In the genomic region with DNA sequence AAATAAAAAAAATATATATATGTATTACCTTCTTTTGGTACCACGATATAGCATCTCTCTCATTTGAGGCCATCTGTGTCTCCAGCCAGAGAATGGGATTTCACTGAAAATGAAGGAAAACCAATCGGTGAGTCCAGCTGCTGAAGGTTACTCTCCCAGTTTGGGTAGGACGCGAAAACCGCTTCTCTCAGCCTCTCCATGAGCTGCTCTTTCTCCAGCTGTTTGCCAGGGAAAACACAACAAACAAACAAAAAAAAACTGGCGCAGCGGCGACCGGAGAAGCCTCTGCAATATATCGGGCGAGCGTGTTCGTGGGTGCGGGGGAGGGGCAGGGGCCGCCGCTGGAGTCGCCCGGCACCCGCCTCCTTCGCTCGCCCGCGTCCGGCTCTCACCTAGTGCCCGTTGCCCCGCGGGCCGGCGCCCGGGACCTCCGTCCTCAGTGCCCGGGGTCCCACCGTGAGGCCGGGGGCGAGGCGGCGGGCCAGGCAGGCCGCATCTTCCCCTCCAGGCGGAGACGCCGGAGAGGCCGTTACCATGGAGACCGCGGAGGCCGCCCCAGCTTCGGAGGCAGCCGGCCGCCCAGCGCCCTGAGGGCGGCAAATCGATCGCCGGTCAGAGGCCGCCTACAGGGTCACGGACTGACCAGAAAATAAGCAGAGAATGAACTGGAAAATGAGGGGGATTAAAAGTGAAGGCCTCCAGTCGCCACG, we compare ENCODE assay signal across 8 cellular contexts. TPM values are rescaled to one million over a fixed set of nuclear protein-coding genes. Genes with fewer than 3 reads are reported as not detected.
DNase-seq lines count a peak whose midpoint lies in the region; ATAC-seq lines count a peak whose summit lies in the region.

No MANE protein-coding gene starts in this region.

- peak overlapping the region; percentile 90 for H3K4me3 Mint-ChIP-seq in activated CD8-positive, alpha-beta T cell treated with anti-CD3 and anti-CD28 coated beads, Interleukin-2, amount 10 ng/mL, durations not matched to agents 7 days and 5 days
- peak overlapping the region; percentile 89 to 94 for H3K4me3 Mint-ChIP-seq in effector memory CD8-positive, alpha-beta T cell

- no peaks in the 10 kb centered on the region for H3K9me3 Mint-ChIP-seq in activated CD8-positive, alpha-beta T cell treated with anti-CD3 and anti-CD28 coated beads, Interleukin-2, amount 10 ng/mL, durations not matched to agents 7 days and 5 days (ENCODE audit: insufficient read depth)
- no peaks in the 10 kb centered on the region for H3K9me3 Mint-ChIP-seq in effector memory CD8-positive, alpha-beta T cell

- H3K36me3 Mint-ChIP-seq in activated CD8-positive, alpha-beta T cell treated with anti-CD3 and anti-CD28 coated beads, Interleukin-2, amount 10 ng/mL, durations not matched to agents 7 days and 5 days (ENCODE audit: low read depth), result peaks cover 40% of the 10 kb centered on the region
- peaks cover 39% of the 10 kb centered on the region for H3K36me3 Mint-ChIP-seq in effector memory CD8-positive, alpha-beta T cell (ENCODE audit: insufficient read depth)

- CTCF ChIA-PET in activated CD8-positive, alpha-beta T cell treated with anti-CD3 and anti-CD28 coated beads, Interleukin-2, amount 10 ng/mL, durations not matched to agents 7 days and 5 days (lab: Charles Lee), result interaction anchor here (0.9 to 2.1 kb wide), 6 partner anchors 27 to 686 kb away, joined by 3 to 6 read pairs (median 4); partner anchors contain the start of genes LRIG2, OLFML3 and RSBN1

- POLR2A ChIA-PET in activated CD8-positive, alpha-beta T cell treated with anti-CD3 and anti-CD28 coated beads, Interleukin-2, amount 10 ng/mL, durations not matched to agents 7 days and 5 days (lab: Charles Lee), result interaction anchor here (1.0 to 3.3 kb wide), 8 partner anchors 10 to 172 kb away, joined by 3 to 23 read pairs (median 6); partner anchors contain the start of gene RSBN1

- ATAC-seq in GM18520 (IDR thresholded peaks at IDR 0.05; ENCODE audit: unreplicated experiment), result peak; percentile 45
- ATAC-seq in HG03060 (IDR thresholded peaks at IDR 0.05; ENCODE audit: low read depth, unreplicated experiment), result peak; percentile 23
- peak; percentile 68 for ATAC-seq in activated CD8-positive, alpha-beta T cell treated with anti-CD3 and anti-CD28 coated beads, Interleukin-2, amount 10 ng/mL, durations not matched to agents 7 days and 5 days
- peak; percentile 64 for ATAC-seq in effector memory CD8-positive, alpha-beta T cell (replicated peaks)

- DNase-seq in AG08395 (ENCODE audit: low spot score) (peak; percentile 58), NCI-H345 treated with DMSO at 0.1 percent for 48 hours (lab: John Stamatoyannopoulos, UW; ENCODE audit: unreplicated experiment) (peak; percentile 24), medulla oblongata (ENCODE audit: extremely low spot score) (peak; percentile 61)
- peak; percentile 73 for DNase-seq in activated CD8-positive, alpha-beta T cell treated with anti-CD3 and anti-CD28 coated beads, Interleukin-2, amount 10 ng/mL, durations not matched to agents 7 days and 5 days
- DNase-seq in effector memory CD8-positive, alpha-beta T cell, result peak; percentile 50 to 58 (median 57)
- DNase-seq in stimulated activated CD8-positive, alpha-beta memory T cell treated with anti-CD3 and anti-CD28 coated beads, Interleukin-15, amount 100 ng/mL, for 24 hours (ENCODE audit: low read depth), result peak; percentile 26

- H3K27ac Mint-ChIP-seq in activated CD8-positive, alpha-beta T cell treated with anti-CD3 and anti-CD28 coated beads, Interleukin-2, amount 10 ng/mL, durations not matched to agents 7 days and 5 days, result peak overlapping the region; percentile 96
- H3K27ac Mint-ChIP-seq in effector memory CD8-positive, alpha-beta T cell, result peak overlapping the region; percentile 96

- no peaks in the 10 kb centered on the region for H3K27me3 Mint-ChIP-seq in activated CD8-positive, alpha-beta T cell treated with anti-CD3 and anti-CD28 coated beads, Interleukin-2, amount 10 ng/mL, durations not matched to agents 7 days and 5 days (ENCODE audit: low read depth)
- no peaks in the 10 kb centered on the region for H3K27me3 Mint-ChIP-seq in effector memory CD8-positive, alpha-beta T cell

- peaks cover 33% of the 10 kb centered on the region for H3K4me1 Mint-ChIP-seq in activated CD8-positive, alpha-beta T cell treated with anti-CD3 and anti-CD28 coated beads, Interleukin-2, amount 10 ng/mL, durations not matched to agents 7 days and 5 days (ENCODE audit: low read depth)
- peaks cover 10 to 35% of the 10 kb centered on the region in 2 donors for H3K4me1 Mint-ChIP-seq in effector memory CD8-positive, alpha-beta T cell (ENCODE audit: low read depth in 2 of 2)

RNA-seq across cellular contexts. Expression of gene PHTF1, which starts 0.5 kb away (rescaled TPM):
- total RNA-seq in activated CD8-positive, alpha-beta T cell treated with anti-CD3 and anti-CD28 coated beads, Interleukin-2, amount 10 ng/mL, durations not matched to agents 7 days and 5 days, result 10 to 100 TPM; 24.8 to 25.2 TPM

RNA-seq across cellular contexts. Expression of gene RSBN1, which starts 53.5 kb away (rescaled TPM):
- 10 to 100 TPM; 27.3 to 29.9 TPM for total RNA-seq in activated CD8-positive, alpha-beta T cell treated with anti-CD3 and anti-CD28 coated beads, Interleukin-2, amount 10 ng/mL, durations not matched to agents 7 days and 5 days

Comparison
In these comparisons a context has a peak if more than half of its experiments do, and no peak if none do; other contexts are left out.
1. Peak in every context shown above with its lines: DNase-seq and ATAC-seq.